Comparison of ENCODE assay signal across 8 cellular contexts in genomic region chr7:100875356-100875751, GRCh38. TPM values are rescaled to one million over a fixed set of nuclear protein-coding genes. Genes with fewer than 3 reads are reported as not detected.
DNase-seq lines count a peak whose midpoint lies in the region; ATAC-seq and TF ChIP-seq lines count a peak whose summit lies in the region.

No MANE protein-coding gene starts in this region.

- H3K4me3 Mint-ChIP-seq in T-helper 2 cell treated with Interferon-gamma antibody and Interleukin-4, amounts not matched to agents 5 μg/mL and 100 μg/mL, for 36 hours, result peak overlapping the region; percentile 97
- peak overlapping the region; percentile 98 for H3K4me3 Mint-ChIP-seq in natural killer cell

- H3K27ac ChIP-seq in ACC112 (ENCODE audit: low read depth, low read length), result peak overlapping the region; percentile 84

- in situ Hi-C loops in G401 (cut with HindIII; ENCODE audit: low sequenced_read_pairs), result no loop called here

- peak overlapping the region; percentile 76 for H2AFZ ChIP-seq in ACC112 (ENCODE audit: low read length, unreplicated experiment)

- DNase-seq in T-helper 2 cell treated with Interferon-gamma antibody and Interleukin-4, amounts not matched to agents 5 μg/mL and 100 μg/mL, for 36 hours (ENCODE audit: low spot score), result peak; percentile 40
- DNase-seq in epithelial cell of proximal tubule (ENCODE audit: low read depth) (no peak), natural killer cell (no peak), HPDE6-E6E7 (ENCODE audit: extremely low spot score) (no peak), G401 (ENCODE audit: low spot score) (no peak)

- no peaks in the 10 kb centered on the region for H3K9me3 Mint-ChIP-seq in T-helper 2 cell treated with Interferon-gamma antibody and Interleukin-4, amounts not matched to agents 5 μg/mL and 100 μg/mL, for 36 hours
- H3K9me3 Mint-ChIP-seq in natural killer cell, result peaks cover 0 to 2% of the 10 kb centered on the region in 2 donors

- H3K27me3 ChIP-seq in ACC112 (ENCODE audit: insufficient read depth, low read length), result no peaks in the 10 kb centered on the region

- H3K4me1 ChIP-seq in ACC112 (ENCODE audit: control insufficient read depth, insufficient read depth, low read length, unreplicated experiment), result peaks cover 24% of the 10 kb centered on the region

- H3K4me3 ChIP-seq in ACC112 (ENCODE audit: low read depth, low read length) (peak overlapping the region; percentile 93), epithelial cell of proximal tubule (ENCODE audit: low read depth, low read length) (peak overlapping the region; percentile 75)

- H3K27me3 Mint-ChIP-seq in T-helper 2 cell treated with Interferon-gamma antibody and Interleukin-4, amounts not matched to agents 5 μg/mL and 100 μg/mL, for 36 hours (ENCODE audit: low read depth), result no peaks in the 10 kb centered on the region
- no peaks in the 10 kb centered on the region for H3K27me3 Mint-ChIP-seq in natural killer cell (ENCODE audit: low read depth in 2 of 2)

- H3K79me2 ChIP-seq in ACC112 (ENCODE audit: control insufficient read depth, insufficient read depth, low read length, unreplicated experiment), result peaks cover 60% of the 10 kb centered on the region

- peaks cover 40% of the 10 kb centered on the region for H3K4me1 Mint-ChIP-seq in T-helper 2 cell treated with Interferon-gamma antibody and Interleukin-4, amounts not matched to agents 5 μg/mL and 100 μg/mL, for 36 hours (ENCODE audit: low read depth)
- peaks cover 35 to 49% of the 10 kb centered on the region in 2 donors for H3K4me1 Mint-ChIP-seq in natural killer cell

- peaks cover 69% of the 10 kb centered on the region for H3K36me3 Mint-ChIP-seq in T-helper 2 cell treated with Interferon-gamma antibody and Interleukin-4, amounts not matched to agents 5 μg/mL and 100 μg/mL, for 36 hours (ENCODE audit: low read depth)
- H3K36me3 Mint-ChIP-seq in natural killer cell, result no peaks in the 10 kb centered on the region

- ATAC-seq in GM18858 (IDR thresholded peaks at IDR 0.05; ENCODE audit: unreplicated experiment) (peak; percentile 17), HG03103 (IDR thresholded peaks at IDR 0.05; ENCODE audit: low read depth, unreplicated experiment) (peak; percentile 13), natural killer cell (peak; percentile 19 to 27 (median 22))

- peaks cover 37% of the 10 kb centered on the region for H3K36me3 ChIP-seq in ACC112 (ENCODE audit: insufficient read depth, low read length)

- TF ChIP-seq CTCF in epithelial cell of proximal tubule (conservative IDR thresholded peaks at IDR 0.05; ENCODE audit: low read depth, low read length) (no peak), natural killer cell (IDR thresholded peaks at IDR 0.05) (no peak)

- intact Hi-C loops in natural killer cell (cut with micrococcal nuclease), result loop anchor here (2.0 kb wide), 1 partner anchor 13 kb away; the partner anchor contains the start of gene UFSP1

- H3K27ac Mint-ChIP-seq in T-helper 2 cell treated with Interferon-gamma antibody and Interleukin-4, amounts not matched to agents 5 μg/mL and 100 μg/mL, for 36 hours, result peak overlapping the region; percentile 97
- peak overlapping the region; percentile 90 to 99 for H3K27ac Mint-ChIP-seq in natural killer cell

RNA-seq across cellular contexts. Expression of gene SRRT, which starts 0.5 kb away (rescaled TPM):
- total RNA-seq in epithelial cell of proximal tubule, result 83.3 and 154 TPM in 2 replicates
- total RNA-seq in natural killer cell, result 100 to 1,000 TPM; 281 to 307 (median 288) TPM
- 92.2 and 134 TPM in 2 replicates for total RNA-seq in G401 (2014; rRNA removed; shearing (Covaris generic))

RNA-seq across cellular contexts. Expression of gene TRIP6, which starts 8.2 kb away (rescaled TPM):
- 112 and 117 TPM in 2 replicates for total RNA-seq in epithelial cell of proximal tubule
- 1 to 10 TPM; 1.1 to 3.5 (median 1.5) TPM for total RNA-seq in natural killer cell
- total RNA-seq in G401 (2014; rRNA removed; shearing (Covaris generic)), result 360 and 395 TPM in 2 replicates

RNA-seq across cellular contexts. Expression of gene UFSP1, which starts 14.2 kb away (rescaled TPM):
- total RNA-seq in epithelial cell of proximal tubule (0.58 and 4.3 TPM in 2 replicates), natural killer cell (1 to 10 TPM; 1.0 to 1.9 (median 1.3) TPM)
- total RNA-seq in G401 (2014; rRNA removed; shearing (Covaris generic)), result 2.5 and 3.6 TPM in 2 replicates

RNA-seq across cellular contexts. Expression of gene ACHE, which starts 20.3 kb away (rescaled TPM):
- total RNA-seq in epithelial cell of proximal tubule (0.51 and 3.3 TPM in 2 replicates), natural killer cell (under 1 TPM; 0.18 to 0.84 (median 0.47) TPM)
- 3.6 and 5.0 TPM in 2 replicates for total RNA-seq in G401 (2014; rRNA removed; shearing (Covaris generic))

RNA-seq across cellular contexts. Expression of gene SLC12A9, which starts 22.8 kb away (rescaled TPM):
- 11.4 and 18.4 TPM in 2 replicates for total RNA-seq in epithelial cell of proximal tubule
- total RNA-seq in natural killer cell, result 10 to 100 TPM; 35.0 to 44.2 (median 38.1) TPM
- 15.8 and 25.8 TPM in 2 replicates for total RNA-seq in G401 (2014; rRNA removed; shearing (Covaris generic))

Comparison
In these comparisons a context has a peak if more than half of its experiments do, and no peak if none do; other contexts are left out.
1. RNA of gene TRIP6, which starts 8.2 kb away (total RNA-seq): 360 to 395 TPM in G401 and 112 to 117 TPM in epithelial cell of proximal tubule; 1.1 to 3.5 TPM in natural killer cell; every median in the first group is over 10 times any median in the second.
2. Peak in every context shown above with its lines, with median percentiles within 50 percentile points of each other: ATAC-seq.